ENCODE assay signal across 8 cellular contexts in genomic region chr13:44141213-44141724, GRCh38.
DNase-seq lines count a peak whose midpoint lies in the region; ATAC-seq, FAIRE-seq and TF ChIP-seq lines count a peak whose summit lies in the region.

No MANE protein-coding gene starts in this region.

- H3K27me3 ChIP-seq in AG04450 (ENCODE audit: control insufficient read depth, insufficient read depth, low read length): no peaks in the 10 kb centered on the region
- H3K27me3 ChIP-seq in HL-60 (ENCODE audit: insufficient read depth, poor library complexity, severe bottlenecking): no peaks in the 10 kb centered on the region
- H3K27me3 ChIP-seq in adrenal gland: no peaks in the 10 kb centered on the region
- no peaks in the 10 kb centered on the region for H3K27me3 ChIP-seq in kidney epithelial cell (ENCODE audit: control insufficient read depth, insufficient read depth, low read length)
- no peaks in the 10 kb centered on the region for H3K27me3 ChIP-seq in subcutaneous abdominal adipose tissue (ENCODE audit: control insufficient read depth in 5 of 5, insufficient read depth in 4 of 5, low read length in 5 of 5)

- FAIRE-seq in HTR-8/SVneo (lab: Jason Lieb, UNC): no peak

- peak overlapping the region; percentile 74 to 88 (median 81) for H3K9ac ChIP-seq in subcutaneous abdominal adipose tissue (ENCODE audit: low read length in 5 of 5)

- H3K9me3 ChIP-seq in AG04450 (ENCODE audit: control insufficient read depth, insufficient read depth, low read length) (no peaks in the 10 kb centered on the region), adrenal gland (replicated peaks in 1 of 3) (no peaks in the 10 kb centered on the region), subcutaneous abdominal adipose tissue (ENCODE audit: control insufficient read depth in 5 of 5, low read length in 5 of 5) (no peaks in the 10 kb centered on the region)

- no peak for TF ChIP-seq CTCF in AG04450 (IDR thresholded peaks at IDR 0.05; ENCODE audit: low read depth, low read length)
- no peak for TF ChIP-seq CTCF in HL-60 (IDR thresholded peaks at IDR 0.05; ENCODE audit: insufficient read depth, low read length)
- TF ChIP-seq CTCF in adrenal gland (IDR thresholded peaks at IDR 0.05): no peak
- TF ChIP-seq CTCF in kidney epithelial cell (IDR thresholded peaks at IDR 0.05; ENCODE audit: insufficient read depth, low read length, poor library complexity, severe bottlenecking): no peak

- H3K4me3 ChIP-seq in AG04450 (ENCODE audit: low read depth, low read length): peak overlapping the region; percentile 72
- peak overlapping the region; percentile 55 for H3K4me3 ChIP-seq in HL-60 (replicated peaks; ENCODE audit: insufficient read depth, low read length)
- peak overlapping the region in 2 of 4 donors; percentile 24 to 50 for H3K4me3 ChIP-seq in adrenal gland
- peak overlapping the region; percentile 37 for H3K4me3 ChIP-seq in kidney epithelial cell (ENCODE audit: low read depth, low read length)
- H3K4me3 ChIP-seq in subcutaneous abdominal adipose tissue (ENCODE audit: low read depth in 1 of 5, low read length in 5 of 5): peak overlapping the region; percentile 61 to 72 (median 66)

- H3K36me3 ChIP-seq in adrenal gland (replicated peaks in 1 of 2): no peaks in the 10 kb centered on the region
- H3K36me3 ChIP-seq in kidney epithelial cell (ENCODE audit: control insufficient read depth, insufficient read depth, low read length): no peaks in the 10 kb centered on the region
- H3K36me3 ChIP-seq in subcutaneous abdominal adipose tissue (ENCODE audit: control insufficient read depth in 5 of 5, insufficient read depth in 5 of 5, low read length in 5 of 5): no peaks in the 10 kb centered on the region

- H3K27ac ChIP-seq in AG04450 (ENCODE audit: low read depth, low read length) (peak overlapping the region; percentile 82), HL-60 (replicated peaks) (peak overlapping the region; percentile 76), adrenal gland (peak overlapping the region; percentile 37 to 94 (median 90)), subcutaneous abdominal adipose tissue (ENCODE audit: low read depth, low read length) (peak overlapping the region; percentile 95)

- CTCF ChIA-PET in AG04450 (lab: Charles Lee): interaction anchor here (0.7 to 1.3 kb wide), 4 partner anchors 57 to 310 kb away, joined by 4 to 9 read pairs (median 4); no protein-coding TSS in a partner anchor

- POLR2A ChIA-PET in AG04450 (lab: Yijun Ruan, JAX): interaction anchor here (0.6 to 2.5 kb wide), 7 partner anchors 33 to 296 kb away, joined by 3 to 17 read pairs (median 4); no protein-coding TSS in a partner anchor

- no peak for TF ChIP-seq POLR2A in adrenal gland (IDR thresholded peaks at IDR 0.05)

- DNase-seq in AG04450 (ENCODE audit: low read depth, low spot score): no peak
- DNase-seq in HL-60 (ENCODE audit: low read depth in 1 of 2, low spot score in 1 of 2): no peak
- peak in 2 of 7 donors; percentile 24 to 63 for DNase-seq in adrenal gland
- no peak for DNase-seq in kidney epithelial cell (ENCODE audit: low read depth)
- no peak for DNase-seq in NCI-H1436 (lab: John Stamatoyannopoulos, UW)
- no peak for DNase-seq in HTR-8/SVneo (ENCODE audit: insufficient read length, low spot score)

- intact Hi-C loops in adrenal gland (cut with DNase I): no loop called here

- H3K4me1 ChIP-seq in adrenal gland (replicated peaks in 1 of 2) (peaks cover 7 to 17% of the 10 kb centered on the region in 2 donors), subcutaneous abdominal adipose tissue (ENCODE audit: control insufficient read depth in 5 of 5, insufficient read depth in 5 of 5, low read length in 5 of 5) (peaks cover 6 to 14% (median 13%) of the 10 kb centered on the region in 5 donors)

- 34 to 43% (median 39%) methylated on average over 10 to 11 of the region's 11 CpGs for WGBS in adrenal gland, 4 donors

- no peak for ATAC-seq in GM18502 (IDR thresholded peaks at IDR 0.05; ENCODE audit: poor library complexity, unreplicated experiment)
